27 cellular contexts compared by ENCODE assay signal in the genomic region with DNA sequence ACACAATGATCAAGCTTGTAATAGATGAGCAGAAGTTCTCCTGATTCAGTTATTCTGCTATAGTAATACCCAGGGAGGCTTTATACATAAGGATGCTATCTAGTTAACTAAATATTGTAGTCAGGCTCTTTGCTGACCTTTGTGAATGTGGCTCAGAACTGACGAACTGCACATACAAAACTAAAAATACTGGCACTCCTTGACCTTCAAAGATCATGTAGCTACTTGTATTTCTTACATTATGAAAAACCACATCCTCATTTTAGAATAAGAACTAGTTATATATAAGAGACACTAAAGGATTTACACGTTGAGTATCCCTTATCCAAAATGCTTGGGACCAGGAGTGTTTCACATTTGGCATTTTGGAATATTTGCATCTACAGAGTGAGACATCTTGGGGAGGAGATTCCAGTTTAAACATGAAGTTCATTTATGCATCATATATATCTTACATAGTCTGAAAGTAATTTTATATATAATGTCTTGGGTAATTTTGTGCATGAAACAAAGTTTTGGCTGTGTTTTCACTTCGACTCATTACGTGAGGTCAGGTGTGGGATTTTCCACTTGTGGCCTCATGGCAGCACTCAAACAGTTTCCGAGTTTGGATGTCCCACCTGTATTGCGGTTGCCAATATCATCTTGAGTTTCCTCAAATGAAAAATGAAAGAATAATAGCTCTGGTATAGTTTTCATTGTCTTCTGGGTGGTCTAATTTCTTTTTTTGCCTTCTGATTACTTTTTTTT. TPM values are rescaled to one million over a fixed set of nuclear protein-coding genes. Genes with fewer than 3 reads are reported as not detected.
"Had no signal": no experiment of that assay in that cellular context is flagged by ENCODE, and none has a peak within 500 bp of the region (broad histone marks: within the 10 kb centered on the region; RNA-seq: fewer than 3 reads in every experiment).

No MANE protein-coding gene starts in this region.

- DNase-seq: activated CD4-positive, alpha-beta T cell treated with anti-CD3 and anti-CD28 coated beads for 48 hours; activated CD4-positive, alpha-beta T cell treated with anti-CD3 and anti-CD28 coated beads, Interleukin-2, amount 50 U/mL, for 48 hours; activated CD8-positive, alpha-beta memory T cell treated with anti-CD3 and anti-CD28 coated beads for 24 hours; activated gamma-delta T cell; activated naive CD4-positive, alpha-beta T cell treated with anti-CD3 and anti-CD28 coated beads, Interleukin-2, amount 10 ng/mL, durations not matched to agents 7 days and 5 days; activated naive CD8-positive, alpha-beta T cell treated with anti-CD3 and anti-CD28 coated beads, Interleukin-2, amount 10 ng/mL, durations not matched to agents 7 days and 5 days; activated T-cell treated with anti-CD3 and anti-CD28 coated beads, Interleukin-2, amount 50 U/mL, for 1 hour; brain microvascular endothelial cell; caudate nucleus; cortex of kidney; effector memory CD8-positive, alpha-beta T cell; erythroblast; head of caudate nucleus; hypothalamus; immature natural killer cell; kidney; left colon; mammary epithelial cell; ovary; right lobe of liver; stimulated activated CD4-positive, alpha-beta T cell treated with anti-CD3 and anti-CD28 coated beads, Interleukin-2, amount 100 ng/mL, for 48 hours; stimulated activated naive CD8-positive, alpha-beta T cell treated with anti-CD3 and anti-CD28 coated beads, Interleukin-15, Interleukin-2, amounts not matched to agents 100 U/mL and 50 U/mL, for 24 hours; testis; transverse colon; WERI-Rb-1 had no signal

- H3K27ac ChIP-seq: brain microvascular endothelial cell, gastroesophageal sphincter, ovary, right lobe of liver, testis, transverse colon, WERI-Rb-1 had no signal

- H3K36me3 ChIP-seq: brain microvascular endothelial cell, gastroesophageal sphincter, ovary, right lobe of liver, transverse colon, WERI-Rb-1 had no signal

- H3K27me3 ChIP-seq: brain microvascular endothelial cell, gastroesophageal sphincter, ovary, right lobe of liver, testis, transverse colon had no signal

- ATAC-seq: activated CD4-positive, CD25-positive, alpha-beta regulatory T cell treated with anti-CD3 and anti-CD28 coated beads, Interleukin-2, amount 50 U/mL, for 24 hours; effector memory CD8-positive, alpha-beta T cell; gastroesophageal sphincter; left colon; right lobe of liver; stimulated activated naive CD8-positive, alpha-beta T cell treated with anti-CD3 and anti-CD28 coated beads, Interleukin-15, Interleukin-2, amounts not matched to agents 100 U/mL and 50 U/mL, for 24 hours had no signal

- H3K4me1 ChIP-seq: right lobe of liver, testis, transverse colon had no signal

- H3K9me3 ChIP-seq: gastroesophageal sphincter, ovary, right lobe of liver, testis, transverse colon had no signal

- H3K4me3 ChIP-seq: gastroesophageal sphincter, ovary, right lobe of liver, testis, transverse colon had no signal

RNA-seq across cellular contexts. Expression of a gene that starts 58.4 kb away (rescaled TPM):
- polyA plus RNA-seq: immature natural killer cell had no signal
